10 cellular contexts compared by ENCODE assay signal in the genomic region with DNA sequence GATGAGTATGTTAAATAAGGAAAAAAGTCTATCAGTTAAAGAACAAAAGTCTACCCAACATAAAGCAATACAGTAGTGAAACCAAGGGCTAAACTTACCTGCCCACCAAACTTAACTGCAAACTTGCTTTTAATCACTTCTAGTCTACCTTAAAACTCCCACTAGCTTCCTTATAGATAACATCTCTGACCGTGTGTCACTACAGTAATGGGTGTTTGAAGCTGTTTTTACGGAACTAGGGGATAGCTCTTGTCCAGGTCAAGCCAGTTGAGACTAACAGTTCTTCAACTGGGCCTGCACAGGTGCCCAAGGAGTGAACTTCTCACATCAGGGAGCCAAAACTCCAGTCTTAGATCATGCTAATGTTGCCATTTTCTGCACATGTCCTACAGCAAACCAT.
"Had no signal": no experiment of that assay in that cellular context is flagged by ENCODE, and none has a peak within 500 bp of the region (broad histone marks: within the 10 kb centered on the region; RNA-seq: fewer than 3 reads in every experiment).

No MANE protein-coding gene starts in this region.

- DNase-seq: GM23248, GOT3, H9, HCEC 1CT, IMR-90, KBM-7 had no signal

- H3K9ac ChIP-seq: GM23248, KMS-11 had no signal

- H2AFZ ChIP-seq: GM23248 had no signal

- FAIRE-seq: H54, HTR-8/SVneo had no signal

- H3K4me3 ChIP-seq: GM23248 had no signal

- H3K4me2 ChIP-seq: KMS-11 had no signal

- H3K27ac ChIP-seq: GM23248, HL-60, KMS-11 had no signal
